ENCODE assay signal across 29 cellular contexts in the genomic region with DNA sequence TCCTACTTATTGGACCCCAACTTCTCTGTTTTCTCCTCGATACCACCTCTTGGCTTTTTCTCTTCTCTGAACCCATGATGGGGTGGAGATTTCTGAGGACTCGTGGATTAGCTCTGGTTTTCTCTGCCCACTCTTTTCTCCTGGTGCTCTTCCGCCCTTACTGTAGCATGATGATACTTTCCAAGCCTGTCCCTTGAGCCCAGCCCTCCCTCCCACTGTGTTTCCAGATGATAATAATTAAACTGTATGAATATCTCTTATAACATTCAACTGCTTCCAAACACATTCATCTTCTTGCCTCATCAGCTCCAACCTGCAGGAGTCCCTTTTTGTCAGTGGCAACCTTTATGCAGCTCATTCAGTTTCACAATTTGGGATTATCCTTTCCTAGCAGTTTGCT.
"Had no signal": no experiment of that assay in that cellular context is flagged by ENCODE, and none has a peak within 500 bp of the region (broad histone marks: within the 10 kb centered on the region; RNA-seq: fewer than 3 reads in every experiment).

No MANE protein-coding gene starts in this region.

- H3K36me3 Mint-ChIP-seq: activated CD4-positive, alpha-beta memory T cell treated with anti-CD3 and anti-CD28 coated beads for 36 hours; activated naive CD8-positive, alpha-beta T cell had no signal

- H3K9me3 ChIP-seq: adrenal gland, breast epithelium had no signal

- H3K4me1 Mint-ChIP-seq: activated CD4-positive, alpha-beta T cell treated with anti-CD3 and anti-CD28 coated beads, Interleukin-2, amount 10 ng/mL, durations not matched to agents 7 days and 5 days; activated T-helper 17 cell treated with anti-CD3 and anti-CD28 coated beads, Interleukin-2, amount 50 U/mL, for 72 hours had no signal

- ATAC-seq: activated T-helper 17 cell treated with anti-CD3 and anti-CD28 coated beads, Interleukin-2, amount 50 U/mL, for 72 hours; Panc1 had no signal

- H3K4me3 ChIP-seq: adrenal gland, breast epithelium, SK-N-MC had no signal

- H3K4me3 Mint-ChIP-seq: activated CD4-positive, alpha-beta memory T cell treated with anti-CD3 and anti-CD28 coated beads for 36 hours; activated CD4-positive, alpha-beta T cell treated with anti-CD3 and anti-CD28 coated beads, Interleukin-2, amount 10 ng/mL, durations not matched to agents 7 days and 5 days; activated naive CD4-positive, alpha-beta T cell treated with anti-CD3 and anti-CD28 coated beads for 36 hours; activated naive CD8-positive, alpha-beta T cell; activated T-helper 17 cell treated with anti-CD3 and anti-CD28 coated beads, Interleukin-2, amount 50 U/mL, for 72 hours had no signal

- H3K27ac ChIP-seq: adrenal gland, breast epithelium, KMS-11, SK-N-MC, VCaP had no signal

- DNase-seq: activated CD4-positive, alpha-beta memory T cell treated with anti-CD3 and anti-CD28 coated beads for 36 hours; activated CD4-positive, alpha-beta T cell treated with anti-CD3 and anti-CD28 coated beads, Interleukin-2, amount 10 ng/mL, durations not matched to agents 7 days and 5 days; activated CD4-positive, CD25-positive, alpha-beta regulatory T cell; activated gamma-delta T cell; activated naive CD4-positive, alpha-beta T cell treated with anti-CD3 and anti-CD28 coated beads for 36 hours; activated T-cell treated with anti-CD3 and anti-CD28 coated beads for 4 hours; activated T-cell treated with anti-CD3 and anti-CD28 coated beads, Interleukin-2, amount 50 U/mL, for 48 hours; adrenal gland; anterior cingulate cortex; caudate nucleus; NCI-H1092; NCI-H1417 treated with DMSO at 0.1 percent for 48 hours; NCI-H1694; NCI-H2029; NCI-H2107; NCI-H2171 treated with DMSO at 0.1 percent for 48 hours; NCI-H226; NCI-H526; NCI-H82; OCI-M1; RPMI8226; T-helper 1 cell had no signal

- H3K36me3 ChIP-seq: adrenal gland, breast epithelium had no signal

- H3K9ac ChIP-seq: KMS-11 had no signal

- H3K9me3 Mint-ChIP-seq: activated CD4-positive, alpha-beta memory T cell treated with anti-CD3 and anti-CD28 coated beads for 36 hours; activated CD4-positive, alpha-beta T cell treated with anti-CD3 and anti-CD28 coated beads, Interleukin-2, amount 10 ng/mL, durations not matched to agents 7 days and 5 days; activated T-helper 17 cell treated with anti-CD3 and anti-CD28 coated beads, Interleukin-2, amount 50 U/mL, for 72 hours had no signal

- H3K4me1 ChIP-seq: adrenal gland, breast epithelium had no signal

- H3K27ac Mint-ChIP-seq: activated CD4-positive, alpha-beta memory T cell treated with anti-CD3 and anti-CD28 coated beads for 36 hours; activated CD4-positive, alpha-beta T cell treated with anti-CD3 and anti-CD28 coated beads, Interleukin-2, amount 10 ng/mL, durations not matched to agents 7 days and 5 days; activated naive CD4-positive, alpha-beta T cell treated with anti-CD3 and anti-CD28 coated beads for 36 hours; activated naive CD8-positive, alpha-beta T cell; activated T-helper 17 cell treated with anti-CD3 and anti-CD28 coated beads, Interleukin-2, amount 50 U/mL, for 72 hours had no signal

- H3K27me3 Mint-ChIP-seq: activated CD4-positive, alpha-beta memory T cell treated with anti-CD3 and anti-CD28 coated beads for 36 hours; activated CD4-positive, alpha-beta T cell treated with anti-CD3 and anti-CD28 coated beads, Interleukin-2, amount 10 ng/mL, durations not matched to agents 7 days and 5 days; activated naive CD8-positive, alpha-beta T cell had no signal
